In the genomic region with DNA sequence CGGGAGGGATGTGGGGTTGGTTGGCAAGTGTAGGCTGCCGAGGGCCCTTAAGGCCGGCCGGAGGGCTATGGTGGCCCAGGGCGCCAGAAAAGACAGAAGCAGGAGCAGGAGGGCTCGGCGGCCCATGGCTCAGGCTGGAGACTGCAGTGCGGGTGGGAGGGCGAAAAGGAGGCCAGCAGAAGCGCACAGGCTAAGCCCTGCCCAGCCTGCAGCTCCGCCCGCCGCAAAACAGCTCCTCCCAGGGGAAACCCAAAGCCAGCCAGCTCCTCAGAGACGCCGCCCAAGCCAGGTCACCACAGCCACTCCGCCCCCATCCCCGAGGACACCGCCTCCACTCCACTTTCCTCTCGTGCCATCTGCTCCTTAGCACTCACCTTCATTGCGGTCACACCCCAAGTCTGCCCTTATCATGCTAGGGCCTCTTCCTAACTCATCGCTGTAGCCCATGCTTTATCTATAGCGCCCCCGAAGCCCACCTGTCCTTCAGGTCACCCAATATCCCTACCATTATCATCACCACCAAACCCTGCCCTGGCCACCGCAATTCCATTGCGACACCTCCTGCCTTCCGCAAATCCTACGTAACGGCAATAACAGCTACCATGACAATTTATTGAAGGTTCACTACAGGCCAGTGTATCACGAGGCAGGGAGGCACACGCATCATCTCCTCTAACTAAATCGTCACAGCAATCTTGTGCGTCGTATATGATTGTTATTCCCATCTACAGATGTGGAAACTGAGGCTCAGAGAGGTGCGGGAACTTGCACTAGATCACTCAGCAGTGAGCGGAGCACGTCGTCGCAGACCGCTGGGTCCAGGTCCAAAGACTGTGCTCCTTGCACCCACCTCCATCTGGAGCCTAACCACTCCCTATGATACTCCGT, we compare ENCODE assay signal across 8 cellular contexts. TPM values are rescaled to one million over a fixed set of nuclear protein-coding genes. Genes with fewer than 3 reads are reported as not detected.
DNase-seq lines count a peak whose midpoint lies in the region; ATAC-seq, FAIRE-seq and TF ChIP-seq lines count a peak whose summit lies in the region.

Gene PRCP, minus strand, starts transcription at position 154 of the 888 bp plus-strand sequence. Its CDS starts 28 bp downstream, at position 126.

- H3K4me1 ChIP-seq in OCI-LY7 (ENCODE audit: insufficient read depth, low read length, poor library complexity, severe bottlenecking): peaks cover 55% of the 10 kb centered on the region

- no peak for FAIRE-seq in D721Med (lab: Jason Lieb, UNC)

- peaks cover 18% of the 10 kb centered on the region; the same call in 1 of the 2 replicates for H4K20me1 ChIP-seq in OCI-LY7 (ENCODE audit: insufficient read depth, low read length)

- H3K9me3 ChIP-seq in OCI-LY7 (ENCODE audit: low read length): no peaks in the 10 kb centered on the region

- peak within 1 kb of the TSS; percentile 81 for H3K4me2 ChIP-seq in OCI-LY7 (ENCODE audit: low read length)

- H3K27ac ChIP-seq in OCI-LY7 (ENCODE audit: low read depth, low read length, poor library complexity, severe bottlenecking) (peak within 1 kb of the TSS; percentile 67), epithelial cell of prostate (peak within 1 kb of the TSS; percentile 73)

- CTCF ChIA-PET in OCI-LY7 (lab: Charles Lee; ENCODE audit: unreplicated experiment): interaction anchor here (0.7 to 1.5 kb wide), 4 partner anchors 30 to 46 kb away, joined by 3 to 5 read pairs (median 4); no protein-coding TSS in a partner anchor

- no peaks in the 10 kb centered on the region for H3K9me2 ChIP-seq in OCI-LY7 (ENCODE audit: insufficient read depth, low read length)

- BruUV-seq in OCI-LY7 (replicated peaks; lab: Mats Ljungman, UMichigan): no TSS peak

- no peaks in the 10 kb centered on the region; the same call in 1 of the 2 replicates for H3K36me3 ChIP-seq in OCI-LY7 (ENCODE audit: insufficient read depth, low read length)

- peak; percentile 72 for DNase-seq in D721Med (ENCODE audit: insufficient read length, low spot score)
- DNase-seq in HuH-7 (ENCODE audit: low spot score): peak; percentile 77
- DNase-seq in OCI-LY7 (ENCODE audit: low spot score): peak; percentile 89
- DNase-seq in activated T-cell treated with anti-CD3 and anti-CD28 coated beads for 4 hours: peak; percentile 81
- DNase-seq in epithelial cell of prostate (ENCODE audit: low read depth, low spot score): peak; percentile 57
- DNase-seq in mucosa of gallbladder (ENCODE audit: low spot score): peak; percentile 94
- DNase-seq in stimulated activated CD8-positive, alpha-beta memory T cell treated with anti-CD3 and anti-CD28 coated beads, Interleukin-4, amount 100 ng/mL, for 4 hours (ENCODE audit: low read depth in 2 of 2, low spot score in 1 of 2): peak; percentile 79 to 87

- peak within 1 kb of the TSS; percentile 80 for H2AFZ ChIP-seq in OCI-LY7 (ENCODE audit: low read length)

- peaks cover 43% of the 10 kb centered on the region for H3K79me2 ChIP-seq in OCI-LY7 (ENCODE audit: insufficient read depth, low read depth, low read length)

- intact Hi-C loops in OCI-LY7 (cut with micrococcal nuclease; ENCODE audit: unreplicated experiment): loop anchor here (1.0 to 10.0 kb wide), 4 partner anchors 33 to 384 kb away; partner anchors contain the start of genes ANKRD42 and PCF11

- ATAC-seq in GM21515 (IDR thresholded peaks at IDR 0.05; ENCODE audit: unreplicated experiment): peak; percentile 81

- H3K4me3 ChIP-seq in OCI-LY7 (ENCODE audit: low read depth, low read length, poor library complexity, severe bottlenecking): peak within 1 kb of the TSS; percentile 79

- POLR2A ChIA-PET in OCI-LY7 (lab: Charles Lee): interaction anchor here (0.6 to 4.6 kb wide), 38 partner anchors 8 to 392 kb away, joined by 3 to 36 read pairs (median 3); partner anchors contain the start of genes CCDC90B, PCF11 and RAB30

- TF ChIP-seq CTCF in D721Med (IDR thresholded peaks at IDR 0.05; ENCODE audit: insufficient read depth, missing control alignments): no peak
- TF ChIP-seq CTCF in OCI-LY7 (conservative IDR thresholded peaks at IDR 0.05; ENCODE audit: low read length): peak; percentile 48

RNA-seq across cellular contexts. Expression of gene PRCP, which starts in this region (rescaled TPM):
- 6.5 and 11.0 TPM in 2 replicates for total RNA-seq in OCI-LY7 (2014; rRNA removed; shearing (Covaris generic))
- 17.4 and 18.3 TPM in 2 replicates for total RNA-seq in OCI-LY7 (2022)
- 48.7 TPM for total RNA-seq in mucosa of gallbladder

Comparison
In these comparisons a context has a peak if more than half of its experiments do, and no peak if none do; other contexts are left out.
1. Peak in every context shown above with its lines: DNase-seq, ATAC-seq, H3K4me3 ChIP-seq and H3K27ac ChIP-seq.